ENCODE assay signal across 10 cellular contexts in the genomic region with DNA sequence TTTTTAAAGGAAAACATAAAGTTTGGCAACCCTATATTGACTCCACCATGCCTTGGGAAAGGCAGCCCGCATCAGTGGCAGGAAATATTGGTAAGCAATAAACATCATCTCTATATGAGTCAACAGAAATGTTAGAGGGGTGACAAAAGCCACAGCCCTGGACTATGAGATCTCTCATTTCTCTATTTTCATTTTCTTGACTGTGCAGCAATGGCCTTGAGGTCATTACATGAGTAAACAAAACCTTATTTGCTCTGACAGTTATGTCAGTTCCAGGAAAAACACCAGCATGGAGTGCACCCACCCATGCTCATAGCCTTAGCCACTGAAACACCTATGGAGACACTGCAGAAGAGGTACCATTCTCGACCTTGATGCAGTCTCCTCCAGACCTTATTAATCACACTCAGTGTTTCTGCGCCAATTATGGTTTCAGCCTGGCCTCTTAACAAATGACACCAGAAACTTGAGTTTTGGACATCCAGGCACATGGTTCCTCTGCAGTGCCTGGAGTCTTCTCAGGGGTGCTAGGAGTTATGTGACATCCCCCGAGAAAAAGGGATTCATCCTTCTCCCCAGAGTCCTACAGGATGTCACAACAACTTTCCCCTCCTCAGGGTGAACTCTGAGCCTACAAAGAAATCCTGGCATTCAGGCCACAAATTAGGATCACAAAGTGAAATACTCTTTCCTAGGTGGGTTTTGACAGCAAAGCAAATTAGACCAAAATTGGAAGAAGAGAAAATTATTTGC. TPM values are rescaled to one million over a fixed set of nuclear protein-coding genes. Genes with fewer than 3 reads are reported as not detected.
A peak's percentile ranks its signal among the peaks of the same experiment; 100 is the strongest.
DNase-seq lines count a peak whose midpoint lies in the region; ATAC-seq and TF ChIP-seq lines count a peak whose summit lies in the region.
"Had no signal": no experiment of that assay in that cellular context is flagged by ENCODE, and none has a peak within 500 bp of the region (broad histone marks: within the 10 kb centered on the region; RNA-seq: fewer than 3 reads in every experiment).

No MANE protein-coding gene starts in this region.

- POLR2A ChIA-PET in activated naive CD8-positive, alpha-beta T cell treated with anti-CD3 and anti-CD28 coated beads, Interleukin-2, amount 10 ng/mL, durations not matched to agents 7 days and 5 days (lab: Charles Lee), result no interaction called here
- POLR2A ChIA-PET in PC-3 (lab: Charles Lee; ENCODE audit: unreplicated experiment), result no interaction called here
- POLR2A ChIA-PET in CD4-positive, alpha-beta memory T cell (lab: Charles Lee; ENCODE audit: partially characterized antibody), result no interaction called here

- DNase-seq in activated naive CD8-positive, alpha-beta T cell treated with anti-CD3 and anti-CD28 coated beads, Interleukin-2, amount 10 ng/mL, durations not matched to agents 7 days and 5 days, result no peak
- DNase-seq in activated naive CD8-positive, alpha-beta T cell treated with anti-CD3 and anti-CD28 coated beads for 36 hours, result no peak
- peak; percentile 74 for DNase-seq in PC-3
- no peak for DNase-seq in CD4-positive, alpha-beta memory T cell
- no peak for DNase-seq in WERI-Rb-1
- DNase-seq in RKO (ENCODE audit: low spot score), result no peak
- no peak for DNase-seq in stimulated activated naive CD4-positive, alpha-beta T cell (lab: John Stamatoyannopoulos, UW)
- DNase-seq: activated CD4-positive, alpha-beta T cell treated with anti-CD3 and anti-CD28 coated beads, Interleukin-2, amount 50 U/mL, for 48 hours; effector memory CD4-positive, alpha-beta T cell had no signal

- no peaks in the 10 kb centered on the region for H3K9me2 ChIP-seq in PC-3 (replicated peaks; ENCODE audit: low read length)

- no peaks in the 10 kb centered on the region for H3K27me3 ChIP-seq in PC-3 (ENCODE audit: low read length)
- H3K27me3 ChIP-seq in CD4-positive, alpha-beta memory T cell (ENCODE audit: insufficient read depth, low read length), result no peaks in the 10 kb centered on the region
- H3K27me3 ChIP-seq in WERI-Rb-1 (ENCODE audit: insufficient read depth, low read depth, severe bottlenecking), result no peaks in the 10 kb centered on the region

- peak overlapping the region; percentile 51 for H3K4me2 ChIP-seq in PC-3 (ENCODE audit: low read length)

- no peak overlapping the region for H3K4me3 Mint-ChIP-seq in activated naive CD8-positive, alpha-beta T cell treated with anti-CD3 and anti-CD28 coated beads, Interleukin-2, amount 10 ng/mL, durations not matched to agents 7 days and 5 days
- H3K4me3 Mint-ChIP-seq in activated naive CD8-positive, alpha-beta T cell treated with anti-CD3 and anti-CD28 coated beads for 36 hours, result no peak overlapping the region
- no peak overlapping the region for H3K4me3 Mint-ChIP-seq in CD4-positive, alpha-beta memory T cell

- H3K9ac ChIP-seq in PC-3 (ENCODE audit: low read length), result peak overlapping the region; percentile 76

- no TSS peak for BruUV-seq in PC-3 (replicated peaks; lab: Mats Ljungman, UMichigan)

- TF ChIP-seq CTCF in PC-3 (conservative IDR thresholded peaks at IDR 0.05; ENCODE audit: low read depth, low read length) (no peak), WERI-Rb-1 (IDR thresholded peaks at IDR 0.05; ENCODE audit: low read depth, low read length) (no peak)

- no peaks in the 10 kb centered on the region for H4K20me1 ChIP-seq in PC-3 (ENCODE audit: low read length)

- no peak overlapping the region for H3K27ac Mint-ChIP-seq in activated naive CD8-positive, alpha-beta T cell treated with anti-CD3 and anti-CD28 coated beads, Interleukin-2, amount 10 ng/mL, durations not matched to agents 7 days and 5 days
- no peak overlapping the region for H3K27ac Mint-ChIP-seq in activated naive CD8-positive, alpha-beta T cell treated with anti-CD3 and anti-CD28 coated beads for 36 hours
- no peak overlapping the region for H3K27ac Mint-ChIP-seq in CD4-positive, alpha-beta memory T cell

- H3K79me2 ChIP-seq in PC-3 (ENCODE audit: low read length), result no peaks in the 10 kb centered on the region

- peaks cover 6% of the 10 kb centered on the region for H3K4me1 Mint-ChIP-seq in activated naive CD8-positive, alpha-beta T cell treated with anti-CD3 and anti-CD28 coated beads, Interleukin-2, amount 10 ng/mL, durations not matched to agents 7 days and 5 days
- peaks cover 3% of the 10 kb centered on the region for H3K4me1 Mint-ChIP-seq in activated naive CD8-positive, alpha-beta T cell treated with anti-CD3 and anti-CD28 coated beads for 36 hours
- H3K4me1 Mint-ChIP-seq in CD4-positive, alpha-beta memory T cell, result no peaks in the 10 kb centered on the region

- H3K36me3 ChIP-seq in PC-3 (ENCODE audit: low read depth, low read length) (no peaks in the 10 kb centered on the region), WERI-Rb-1 (no peaks in the 10 kb centered on the region)
- no peaks in the 10 kb centered on the region for H3K36me3 ChIP-seq in CD4-positive, alpha-beta memory T cell (ENCODE audit: insufficient read depth, low read length)

- peaks cover 19% of the 10 kb centered on the region for H3K4me1 ChIP-seq in PC-3 (ENCODE audit: insufficient read depth, low read length)
- H3K4me1 ChIP-seq in CD4-positive, alpha-beta memory T cell (ENCODE audit: insufficient read depth, low read length), result no peaks in the 10 kb centered on the region

- H3K9me3 ChIP-seq in PC-3 (ENCODE audit: low read length), result no peaks in the 10 kb centered on the region
- no peaks in the 10 kb centered on the region for H3K9me3 ChIP-seq in CD4-positive, alpha-beta memory T cell (ENCODE audit: control insufficient read depth in 1 of 2, low read length in 2 of 2)
- no peaks in the 10 kb centered on the region for H3K9me3 ChIP-seq in WERI-Rb-1 (ENCODE audit: severe bottlenecking)

- H3K36me3 Mint-ChIP-seq in activated naive CD8-positive, alpha-beta T cell treated with anti-CD3 and anti-CD28 coated beads, Interleukin-2, amount 10 ng/mL, durations not matched to agents 7 days and 5 days, result no peaks in the 10 kb centered on the region
- H3K36me3 Mint-ChIP-seq in activated naive CD8-positive, alpha-beta T cell treated with anti-CD3 and anti-CD28 coated beads for 36 hours, result no peaks in the 10 kb centered on the region
- H3K36me3 Mint-ChIP-seq in CD4-positive, alpha-beta memory T cell, result no peaks in the 10 kb centered on the region

- intact Hi-C loops in PC-3 (cut with micrococcal nuclease), result no loop called here
- intact Hi-C loops in CD4-positive, alpha-beta memory T cell (cut with micrococcal nuclease), result no loop called here

- CTCF ChIA-PET in PC-3 (lab: Charles Lee), result no interaction called here
- CTCF ChIA-PET in CD4-positive, alpha-beta memory T cell (lab: Charles Lee; ENCODE audit: partially characterized antibody), result no interaction called here

- no peak overlapping the region for H2AFZ ChIP-seq in PC-3 (ENCODE audit: low read length)

- peak overlapping the region; percentile 96 for H3K27ac ChIP-seq in PC-3 (ENCODE audit: low read length)
- no peak overlapping the region for H3K27ac ChIP-seq in CD4-positive, alpha-beta memory T cell (ENCODE audit: low read depth, low read length)
- H3K27ac ChIP-seq in WERI-Rb-1, result no peak overlapping the region

- H3F3A ChIP-seq in PC-3 (ENCODE audit: low read length, unreplicated experiment), result peaks cover 3% of the 10 kb centered on the region

- no peaks in the 10 kb centered on the region for H3K9me3 Mint-ChIP-seq in activated naive CD8-positive, alpha-beta T cell treated with anti-CD3 and anti-CD28 coated beads, Interleukin-2, amount 10 ng/mL, durations not matched to agents 7 days and 5 days
- H3K9me3 Mint-ChIP-seq in activated naive CD8-positive, alpha-beta T cell treated with anti-CD3 and anti-CD28 coated beads for 36 hours, result no peaks in the 10 kb centered on the region
- H3K9me3 Mint-ChIP-seq in CD4-positive, alpha-beta memory T cell, result peaks cover 0 to 3% (median 0%) of the 10 kb centered on the region in 8 donors

- ATAC-seq in activated naive CD8-positive, alpha-beta T cell treated with anti-CD3 and anti-CD28 coated beads, Interleukin-2, amount 10 ng/mL, durations not matched to agents 7 days and 5 days (ENCODE audit: low read depth), result peak; percentile 33
- ATAC-seq in HG02884 (IDR thresholded peaks at IDR 0.05; ENCODE audit: unreplicated experiment), result peak; percentile 98
- ATAC-seq in PC-3, result peak; percentile 91

- no peaks in the 10 kb centered on the region for H3K27me3 Mint-ChIP-seq in activated naive CD8-positive, alpha-beta T cell treated with anti-CD3 and anti-CD28 coated beads, Interleukin-2, amount 10 ng/mL, durations not matched to agents 7 days and 5 days
- peaks cover 6% of the 10 kb centered on the region for H3K27me3 Mint-ChIP-seq in activated naive CD8-positive, alpha-beta T cell treated with anti-CD3 and anti-CD28 coated beads for 36 hours
- no peaks in the 10 kb centered on the region for H3K27me3 Mint-ChIP-seq in CD4-positive, alpha-beta memory T cell

- H3K4me3 ChIP-seq in PC-3 (ENCODE audit: low read length) (no peak overlapping the region), WERI-Rb-1 (ENCODE audit: low read depth, low read length) (no peak overlapping the region)
- no peak overlapping the region for H3K4me3 ChIP-seq in CD4-positive, alpha-beta memory T cell (ENCODE audit: low read length in 2 of 2)

RNA-seq across cellular contexts. Expression of gene HPGD, which starts 16.0 kb away (rescaled TPM):
- total RNA-seq in activated naive CD8-positive, alpha-beta T cell treated with anti-CD3 and anti-CD28 coated beads, Interleukin-2, amount 10 ng/mL, durations not matched to agents 7 days and 5 days, result 10 to 100 TPM; 10.4 to 10.7 TPM
- total RNA-seq in activated naive CD8-positive, alpha-beta T cell treated with anti-CD3 and anti-CD28 coated beads for 36 hours, result 1 to 10 TPM; 6.0 to 6.2 TPM
- total RNA-seq in PC-3 (2014; rRNA removed), result 32.3 and 33.5 TPM in 2 replicates
- 1 to 10 TPM; 2.4 to 4.7 TPM for total RNA-seq in CD4-positive, alpha-beta memory T cell
- 10 to 100 TPM in 1 of 2 donors, 1 to 10 TPM in 1; 5.9 to 10.5 TPM for polyA plus RNA-seq in CD4-positive, alpha-beta memory T cell

Comparison
In these comparisons a context has a peak if more than half of its experiments do, and no peak if none do; other contexts are left out.
1. ATAC-seq: peak in every context shown above with its lines; median percentile 98 in HG02884; 91 in PC-3; 33 in activated naive CD8-positive, alpha-beta T cell treated with anti-CD3 and anti-CD28 coated beads, Interleukin-2, amount 10 ng/mL, durations not matched to agents 7 days and 5 days.